9 cellular contexts compared by ENCODE assay signal in the genomic region with DNA sequence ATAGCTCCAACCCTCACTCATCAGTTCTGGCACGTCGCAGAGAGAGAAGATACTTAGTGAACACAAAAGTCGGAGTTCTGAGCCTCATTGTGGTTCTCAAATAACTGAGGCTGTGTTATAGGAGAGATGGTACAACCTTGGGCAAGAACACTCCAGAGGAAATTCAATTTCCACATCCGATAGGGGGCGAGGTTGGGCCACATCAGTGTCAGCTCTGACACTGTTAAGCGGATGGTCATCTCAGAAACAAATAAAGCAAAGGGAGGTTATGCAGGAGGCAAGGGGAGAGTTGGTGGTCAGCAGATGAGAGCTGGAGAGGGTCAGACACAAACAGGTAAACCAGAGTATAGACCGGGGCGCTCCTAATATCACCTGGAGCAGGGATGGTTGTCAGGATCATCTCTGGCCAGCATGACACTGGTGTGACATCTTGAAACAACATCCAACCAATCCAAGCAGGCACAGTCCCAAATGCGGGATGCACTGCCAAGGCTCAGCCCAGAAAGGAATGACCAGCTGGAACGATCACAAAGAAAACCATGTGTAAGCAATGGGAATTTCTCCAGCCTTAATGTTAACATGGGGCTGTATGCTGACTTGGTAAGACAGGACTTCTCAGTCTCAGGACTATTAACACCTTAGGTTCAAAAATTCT.
DNase-seq lines count a peak whose midpoint lies in the region; ATAC-seq and TF ChIP-seq lines count a peak whose summit lies in the region.
"Had no signal": no experiment of that assay in that cellular context is flagged by ENCODE, and none has a peak within 500 bp of the region (broad histone marks: within the 10 kb centered on the region; RNA-seq: fewer than 3 reads in every experiment).

No MANE protein-coding gene starts in this region.

- WGBS in suprapubic skin, result 75% methylated on average over 10 of the region's 10 CpGs

- no peak for TF ChIP-seq POLR2A in suprapubic skin (IDR thresholded peaks at IDR 0.05)

- peaks cover 17% of the 10 kb centered on the region for H3K4me1 ChIP-seq in suprapubic skin
- H3K4me1 ChIP-seq: uterus had no signal

- DNase-seq in NCI-H748 (lab: John Stamatoyannopoulos, UW; ENCODE audit: unreplicated experiment) (peak; percentile 71), epithelial cell of esophagus (ENCODE audit: low read depth) (peak; percentile 15), putamen (ENCODE audit: low spot score) (peak; percentile 39), suprapubic skin (ENCODE audit: low spot score in 2 of 2) (no peak)

- no peaks in the 10 kb centered on the region for H3K9me3 ChIP-seq in suprapubic skin
- H3K9me3 ChIP-seq: uterus had no signal

- no peak overlapping the region for H3K27ac ChIP-seq in suprapubic skin
- H3K27ac ChIP-seq: uterus had no signal

- no peak overlapping the region for H3K4me3 ChIP-seq in epithelial cell of esophagus (ENCODE audit: low read length)
- H3K4me3 ChIP-seq in suprapubic skin, result no peak overlapping the region
- H3K4me3 ChIP-seq: uterus had no signal

- no peaks in the 10 kb centered on the region for H3K36me3 ChIP-seq in suprapubic skin
- H3K36me3 ChIP-seq: uterus had no signal

- TF ChIP-seq EP300 in suprapubic skin (IDR thresholded peaks at IDR 0.05), result no peak

- ATAC-seq in HG03097 (IDR thresholded peaks at IDR 0.05; ENCODE audit: low FRiP score, unreplicated experiment) (no peak), GM19351 (IDR thresholded peaks at IDR 0.05; ENCODE audit: unreplicated experiment) (no peak), HG03039 (IDR thresholded peaks at IDR 0.05; ENCODE audit: unreplicated experiment) (no peak)

- TF ChIP-seq CTCF in GM12873 (IDR thresholded peaks at IDR 0.05; ENCODE audit: insufficient read depth, low read depth, low read length, missing control alignments), result peak; percentile 58
- peak; percentile 40 for TF ChIP-seq CTCF in epithelial cell of esophagus (IDR thresholded peaks at IDR 0.05; ENCODE audit: insufficient read depth, low read depth, low read length, missing control alignments)
- no peak for TF ChIP-seq CTCF in suprapubic skin (IDR thresholded peaks at IDR 0.05)

- H3K27me3 ChIP-seq in suprapubic skin, result no peaks in the 10 kb centered on the region
- H3K27me3 ChIP-seq: uterus had no signal

Comparison
In these comparisons a context has a peak if more than half of its experiments do, and no peak if none do; other contexts are left out.
1. CTCF ChIP-seq: peak in GM12873 (single experiment) and epithelial cell of esophagus (single experiment); none in suprapubic skin (0 of 2).
2. DNase-seq: peak in NCI-H748 (single experiment), epithelial cell of esophagus (single experiment) and putamen (single experiment); none in suprapubic skin (0 of 2).